Comparison of ENCODE assay signal across 1 cellular context in genomic region chr1:53878492-53879105, GRCh38.
TF ChIP-seq lines count a peak whose summit lies in the region.

No MANE protein-coding gene starts in this region.

TF ChIP-seq in endothelial cell of umbilical vein, 7 proteins besides CTCF, POLR2A, EP300 and RAD21:
- TF ChIP-seq FOS (IDR thresholded peaks at IDR 0.05; ENCODE audit: borderline replicate concordance, insufficient read depth, low read length) (no peak), EZH2 (IDR thresholded peaks at IDR 0.05; ENCODE audit: borderline replicate concordance, low read depth, low read length, severe bottlenecking) (no peak), MYC (IDR thresholded peaks at IDR 0.05; ENCODE audit: low read depth, low read length) (no peak), POLR2AphosphoS5 (IDR thresholded peaks at IDR 0.05; ENCODE audit: insufficient read depth, low read depth, low read length) (no peak), GATA2 (IDR thresholded peaks at IDR 0.05; ENCODE audit: insufficient read depth, insufficient read length, low read depth, low read length) (no peak), JUN (IDR thresholded peaks at IDR 0.05; ENCODE audit: borderline replicate concordance, insufficient read depth, insufficient read length, low read depth) (no peak)
- TF ChIP-seq, protein P1, sequence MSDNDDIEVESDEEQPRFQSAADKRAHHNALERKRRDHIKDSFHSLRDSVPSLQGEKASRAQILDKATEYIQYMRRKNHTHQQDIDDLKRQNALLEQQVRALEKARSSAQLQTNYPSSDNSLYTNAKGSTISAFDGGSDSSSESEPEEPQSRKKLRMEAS (IDR thresholded peaks at IDR 0.05; ENCODE audit: insufficient read depth, insufficient read length): no peak
